In genomic region chr18:21330122-21330701, GRCh38 we compare ENCODE assay signal across 13 cellular contexts.
A peak's percentile ranks its signal among the peaks of the same experiment; 100 is the strongest.
DNase-seq lines count a peak whose midpoint lies in the region; TF ChIP-seq lines count a peak whose summit lies in the region.
"Had no signal": no experiment of that assay in that cellular context is flagged by ENCODE, and none has a peak within 500 bp of the region (broad histone marks: within the 10 kb centered on the region; RNA-seq: fewer than 3 reads in every experiment).

No MANE protein-coding gene starts in this region.

- DNase-seq in DMS53 (lab: John Stamatoyannopoulos, UW) (peak; percentile 56), NCI-H460 (ENCODE audit: extremely low read depth, low read depth) (peak; percentile 32), fibroblast of the aortic adventitia (ENCODE audit: low read depth) (peak; percentile 39), non-pigmented ciliary epithelial cell (ENCODE audit: low read depth) (peak; percentile 9), cerebellar nuclear complex (lab: John Stamatoyannopoulos, UW) (no peak), Kasumi-1 (lab: John Stamatoyannopoulos, UW) (no peak), germinal center (ENCODE audit: low spot score) (no peak), NK-92 (lab: John Stamatoyannopoulos, UW; ENCODE audit: unreplicated experiment) (no peak)
- DNase-seq: CD4-positive, alpha-beta memory T cell; effector CD4-positive, alpha-beta T cell; NCI-H1105 treated with DMSO at 0.1 percent for 48 hours; SIG-M5; stimulated activated CD4-positive, alpha-beta T cell treated with anti-CD3 and anti-CD28 coated beads, Interleukin-2, amount 100 ng/mL, for 48 hours had no signal

- H3K4me3 ChIP-seq in fibroblast of the aortic adventitia (ENCODE audit: low read depth, low read length): no peak overlapping the region

- TF ChIP-seq CTCF in fibroblast of the aortic adventitia (IDR thresholded peaks at IDR 0.05; ENCODE audit: insufficient read depth, low read length): no peak

Comparison
In these comparisons a context has a peak if more than half of its experiments do, and no peak if none do; other contexts are left out.
1. DNase-seq: peak in DMS53 (single experiment), NCI-H460 (single experiment), fibroblast of the aortic adventitia (single experiment) and non-pigmented ciliary epithelial cell (single experiment); none in cerebellar nuclear complex (0 of 2), Kasumi-1 (0 of 2), germinal center (single experiment) and NK-92 (single experiment).